Comparison of ENCODE assay signal across 8 cellular contexts in genomic region chr1:223081181-223081994, GRCh38.
DNase-seq lines count a peak whose midpoint lies in the region; ATAC-seq and TF ChIP-seq lines count a peak whose summit lies in the region.

No MANE protein-coding gene starts in this region.

- no peaks in the 10 kb centered on the region for H3K36me3 Mint-ChIP-seq in activated T-cell treated with anti-CD3 and anti-CD28 coated beads, Interleukin-2, amount 50 U/mL, for 72 hours (ENCODE audit: insufficient read depth in 2 of 2)
- H3K36me3 Mint-ChIP-seq in natural killer cell = no peaks in the 10 kb centered on the region
- no peaks in the 10 kb centered on the region for H3K36me3 Mint-ChIP-seq in stimulated activated memory B cell treated with anti-CD40 and anti-IgM and Interleukin-4, amounts not matched to agents 10 μg/mL and 1 μg/mL and 100 μg/mL, for 72 hours

- TF ChIP-seq CTCF in natural killer cell (IDR thresholded peaks at IDR 0.05) = peak; percentile 80

- H3K27ac Mint-ChIP-seq in activated T-cell treated with anti-CD3 and anti-CD28 coated beads, Interleukin-2, amount 50 U/mL, for 72 hours = no peak overlapping the region
- peak overlapping the region in 1 of 2 donors; percentile 73 for H3K27ac Mint-ChIP-seq in natural killer cell
- H3K27ac Mint-ChIP-seq in stimulated activated memory B cell treated with anti-CD40 and anti-IgM and Interleukin-4, amounts not matched to agents 10 μg/mL and 1 μg/mL and 100 μg/mL, for 72 hours = peak overlapping the region; percentile 77

- H3K27me3 Mint-ChIP-seq in activated T-cell treated with anti-CD3 and anti-CD28 coated beads, Interleukin-2, amount 50 U/mL, for 72 hours (ENCODE audit: low read depth) = no peaks in the 10 kb centered on the region
- H3K27me3 Mint-ChIP-seq in natural killer cell (ENCODE audit: low read depth in 2 of 2) = peaks cover 4 to 7% of the 10 kb centered on the region in 2 donors
- H3K27me3 Mint-ChIP-seq in stimulated activated memory B cell treated with anti-CD40 and anti-IgM and Interleukin-4, amounts not matched to agents 10 μg/mL and 1 μg/mL and 100 μg/mL, for 72 hours = peaks cover 18% of the 10 kb centered on the region

- ATAC-seq in GM21737 (IDR thresholded peaks at IDR 0.05; ENCODE audit: unreplicated experiment) = peak; percentile 97
- peak; percentile 96 to 97 for ATAC-seq in activated T-cell treated with anti-CD3 and anti-CD28 coated beads, Interleukin-2, amount 50 U/mL, for 72 hours (replicated peaks in 1 of 2)
- peak; percentile 74 to 96 (median 94) for ATAC-seq in natural killer cell
- peak; percentile 90 for ATAC-seq in stimulated activated memory B cell treated with anti-CD40 and anti-IgM and Interleukin-4, amounts not matched to agents 10 μg/mL and 1 μg/mL and 100 μg/mL, for 72 hours

- peak overlapping the region; percentile 79 to 81 for H3K4me3 Mint-ChIP-seq in activated T-cell treated with anti-CD3 and anti-CD28 coated beads, Interleukin-2, amount 50 U/mL, for 72 hours
- H3K4me3 Mint-ChIP-seq in natural killer cell = peak overlapping the region; percentile 72
- H3K4me3 Mint-ChIP-seq in stimulated activated memory B cell treated with anti-CD40 and anti-IgM and Interleukin-4, amounts not matched to agents 10 μg/mL and 1 μg/mL and 100 μg/mL, for 72 hours = peak overlapping the region; percentile 77

- H3K9me3 Mint-ChIP-seq in activated T-cell treated with anti-CD3 and anti-CD28 coated beads, Interleukin-2, amount 50 U/mL, for 72 hours = no peaks in the 10 kb centered on the region
- no peaks in the 10 kb centered on the region for H3K9me3 Mint-ChIP-seq in natural killer cell
- no peaks in the 10 kb centered on the region for H3K9me3 Mint-ChIP-seq in stimulated activated memory B cell treated with anti-CD40 and anti-IgM and Interleukin-4, amounts not matched to agents 10 μg/mL and 1 μg/mL and 100 μg/mL, for 72 hours

- intact Hi-C loops in natural killer cell (cut with micrococcal nuclease) = loop anchor here (1.0 to 2.0 kb wide), 3 partner anchors 289 to 617 kb away; no protein-coding TSS in a partner anchor

- DNase-seq in DMS79 (lab: John Stamatoyannopoulos, UW) (peak; percentile 98), fibroblast of gingiva (ENCODE audit: low read depth) (peak; percentile 75), natural killer cell (peak; percentile 57)
- DNase-seq in Jurkat, Clone E6-1 (ENCODE audit: low read depth, low spot score) = peak; percentile 68
- peak; percentile 80 to 81 for DNase-seq in activated T-cell treated with anti-CD3 and anti-CD28 coated beads, Interleukin-2, amount 50 U/mL, for 72 hours

- H3K4me1 Mint-ChIP-seq in activated T-cell treated with anti-CD3 and anti-CD28 coated beads, Interleukin-2, amount 50 U/mL, for 72 hours (ENCODE audit: low read depth) = peaks cover 5% of the 10 kb centered on the region
- H3K4me1 Mint-ChIP-seq in natural killer cell = peaks cover 0 to 8% of the 10 kb centered on the region in 2 donors
- no peaks in the 10 kb centered on the region for H3K4me1 Mint-ChIP-seq in stimulated activated memory B cell treated with anti-CD40 and anti-IgM and Interleukin-4, amounts not matched to agents 10 μg/mL and 1 μg/mL and 100 μg/mL, for 72 hours

- H3K4me3 ChIP-seq in Jurkat, Clone E6-1 (ENCODE audit: low read length) = peak overlapping the region; percentile 44

TF ChIP-seq in PFSK-1, 5 proteins besides CTCF, POLR2A, EP300 and RAD21:
- TF ChIP-seq FOXP2 (optimal IDR thresholded peaks at IDR 0.05; ENCODE audit: borderline replicate concordance, extremely low read depth, extremely low read length, insufficient read depth) = peak; percentile 43
- TF ChIP-seq TAF1 (IDR thresholded peaks at IDR 0.05; ENCODE audit: borderline replicate concordance, insufficient read depth, low read length) = no peak

Comparison
In these comparisons a context has a peak if more than half of its experiments do, and no peak if none do; other contexts are left out.
1. Peak in every context shown above with its lines: DNase-seq, ATAC-seq and H3K4me3 ChIP-seq.